ENCODE assay signal across 17 cellular contexts in the genomic region with DNA sequence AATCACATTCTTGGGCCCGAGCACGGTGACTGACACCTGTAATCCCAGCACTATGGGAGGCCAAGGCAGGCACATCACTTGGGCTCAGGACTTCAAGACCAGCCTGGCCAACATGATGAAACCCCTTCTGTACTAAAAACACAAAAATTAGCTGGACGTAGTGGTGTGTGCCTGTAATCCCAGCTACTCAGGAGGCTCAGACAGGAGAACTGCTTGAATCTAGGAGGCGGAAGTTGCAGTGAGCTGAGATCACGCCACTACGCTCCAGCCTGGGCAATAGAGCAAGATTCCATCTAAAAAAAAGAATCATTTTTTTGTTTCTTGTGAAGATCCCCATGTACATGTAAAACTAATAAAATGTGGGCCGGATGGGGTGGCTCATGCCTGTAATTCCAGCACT. TPM values are rescaled to one million over a fixed set of nuclear protein-coding genes. Genes with fewer than 3 reads are reported as not detected.
DNase-seq lines count a peak whose midpoint lies in the region; ATAC-seq and TF ChIP-seq lines count a peak whose summit lies in the region.
"Had no signal": no experiment of that assay in that cellular context is flagged by ENCODE, and none has a peak within 500 bp of the region (broad histone marks: within the 10 kb centered on the region; RNA-seq: fewer than 3 reads in every experiment).

No MANE protein-coding gene starts in this region.

- no peaks in the 10 kb centered on the region for H3K79me2 ChIP-seq in HCT116 (ENCODE audit: insufficient read depth, low read length)
- H3K79me2 ChIP-seq in hepatocyte = no peaks in the 10 kb centered on the region

- 84% methylated on average over 7 of the region's 7 CpGs for WGBS in hepatocyte (ENCODE audit: low lambda C conversion rate, missing lambda C conversion rate)
- 97% methylated on average over 7 of the region's 7 CpGs for WGBS in suprapubic skin

- H3K27ac Mint-ChIP-seq in activated T-cell treated with anti-CD3 and anti-CD28 coated beads, Interleukin-2, amount 50 U/mL, for 24 hours = peak overlapping the region; percentile 11
- peak overlapping the region; percentile 95 for H3K27ac Mint-ChIP-seq in progenitor cell of endocrine pancreas

- RAD21 ChIA-PET in HCT116 (lab: Charles Lee; ENCODE audit: low non-redundant PET in 1 of 2, low total read pairs in 2 of 2, uncharacterized antibody in 2 of 2, unreplicated experiment in 2 of 2) = no interaction called here

- intact Hi-C loops in HCT116 (cut with micrococcal nuclease) = loop anchor here (5.0 kb wide), 1 partner anchor 55 kb away; a partner anchor contains a TSS

- no peak for TF ChIP-seq EP300 in suprapubic skin (IDR thresholded peaks at IDR 0.05)

- H3K27me3 ChIP-seq in HCT116 (ENCODE audit: insufficient read depth, low read length) = no peaks in the 10 kb centered on the region
- no peaks in the 10 kb centered on the region for H3K27me3 ChIP-seq in hepatocyte
- H3K27me3 ChIP-seq in suprapubic skin = no peaks in the 10 kb centered on the region
- H3K27me3 ChIP-seq: dorsolateral prefrontal cortex had no signal

- peaks cover 44% of the 10 kb centered on the region for H3K4me1 Mint-ChIP-seq in activated T-cell treated with anti-CD3 and anti-CD28 coated beads, Interleukin-2, amount 50 U/mL, for 24 hours (ENCODE audit: low read depth)
- peaks cover 30% of the 10 kb centered on the region for H3K4me1 Mint-ChIP-seq in progenitor cell of endocrine pancreas (ENCODE audit: low read depth)

- TF ChIP-seq POLR2A in HCT116 (IDR thresholded peaks at IDR 0.05; ENCODE audit: borderline replicate concordance, extremely low read depth, insufficient read depth, insufficient read length) = no peak
- no peak for TF ChIP-seq POLR2A in suprapubic skin (IDR thresholded peaks at IDR 0.05)

- no peak overlapping the region for H2AFZ ChIP-seq in HCT116 (ENCODE audit: low read depth, low read length, poor library complexity, severe bottlenecking)
- no peak overlapping the region for H2AFZ ChIP-seq in hepatocyte

- H3K9me3 ChIP-seq in HCT116 (ENCODE audit: control insufficient read depth in 1 of 2, insufficient read depth in 1 of 2, low read depth in 1 of 2, low read length in 2 of 2) = no peaks in the 10 kb centered on the region
- H3K9me3 ChIP-seq in hepatocyte (ENCODE audit: low read depth) = no peaks in the 10 kb centered on the region
- H3K9me3 ChIP-seq in suprapubic skin = no peaks in the 10 kb centered on the region

- no peaks in the 10 kb centered on the region for H3K36me3 ChIP-seq in HCT116 (ENCODE audit: control insufficient read depth in 1 of 2, insufficient read depth in 2 of 2, low read length in 2 of 2)
- H3K36me3 ChIP-seq in hepatocyte (replicated peaks; ENCODE audit: insufficient read depth, low read depth) = no peaks in the 10 kb centered on the region
- H3K36me3 ChIP-seq in suprapubic skin = no peaks in the 10 kb centered on the region

- H3K4me1 ChIP-seq in HCT116 (ENCODE audit: control insufficient read depth in 1 of 2, insufficient read depth in 2 of 2, low read length in 2 of 2) (peaks cover 21 to 38% of the 10 kb centered on the region in 2 experiments), hepatocyte (ENCODE audit: insufficient read depth) (peaks cover 11% of the 10 kb centered on the region), suprapubic skin (peaks cover 3% of the 10 kb centered on the region)

- peaks cover 9% of the 10 kb centered on the region for H3K36me3 Mint-ChIP-seq in activated T-cell treated with anti-CD3 and anti-CD28 coated beads, Interleukin-2, amount 50 U/mL, for 24 hours (ENCODE audit: low read depth)
- peaks cover 1% of the 10 kb centered on the region for H3K36me3 Mint-ChIP-seq in progenitor cell of endocrine pancreas (ENCODE audit: insufficient read depth)

- ATAC-seq in HCT116 (no peak), GM21529 (IDR thresholded peaks at IDR 0.05; ENCODE audit: unreplicated experiment) (no peak)

- H3K4me3 Mint-ChIP-seq in activated T-cell treated with anti-CD3 and anti-CD28 coated beads, Interleukin-2, amount 50 U/mL, for 24 hours = no peak overlapping the region
- peak overlapping the region; percentile 49 for H3K4me3 Mint-ChIP-seq in progenitor cell of endocrine pancreas (ENCODE audit: low read depth)

- H3K4me3 ChIP-seq in HCT116 (replicated peaks in 1 of 2; ENCODE audit: low read depth in 1 of 2, low read length in 2 of 2) (no peak overlapping the region), hepatocyte (no peak overlapping the region), suprapubic skin (no peak overlapping the region)
- H3K4me3 ChIP-seq: dorsolateral prefrontal cortex had no signal

- H3K27ac ChIP-seq in HCT116 (ENCODE audit: low read depth, low read length) (no peak overlapping the region), hepatocyte (peak overlapping the region; percentile 72), suprapubic skin (no peak overlapping the region)
- H3K27ac ChIP-seq: dorsolateral prefrontal cortex, RWPE1 had no signal

- POLR2A ChIA-PET in HCT116 (lab: Charles Lee) = no interaction called here

- H3K27me3 Mint-ChIP-seq in activated T-cell treated with anti-CD3 and anti-CD28 coated beads, Interleukin-2, amount 50 U/mL, for 24 hours = no peaks in the 10 kb centered on the region
- no peaks in the 10 kb centered on the region for H3K27me3 Mint-ChIP-seq in progenitor cell of endocrine pancreas

- TF ChIP-seq RAD21 in HCT116 (IDR thresholded peaks at IDR 0.05; ENCODE audit: low read depth) = no peak

- TF ChIP-seq CTCF in HCT116 (IDR thresholded peaks at IDR 0.05 in 2 of 3, conservative IDR thresholded peaks at IDR 0.05 in 1 of 3; ENCODE audit: borderline replicate concordance in 1 of 3, insufficient read depth in 1 of 3, low read depth in 2 of 3, low read length in 2 of 3) (no peak), hepatocyte (IDR thresholded peaks at IDR 0.05; ENCODE audit: poor library complexity) (no peak), progenitor cell of endocrine pancreas (IDR thresholded peaks at IDR 0.05; ENCODE audit: unreplicated experiment) (no peak), suprapubic skin (IDR thresholded peaks at IDR 0.05) (no peak)

- H4K20me1 ChIP-seq in HCT116 (ENCODE audit: insufficient read depth) (no peaks in the 10 kb centered on the region), hepatocyte (ENCODE audit: insufficient read depth, poor library complexity, severe bottlenecking) (no peaks in the 10 kb centered on the region)

- H3K4me2 ChIP-seq in HCT116 (ENCODE audit: low read length) (peak overlapping the region; percentile 19; the same call in 1 of the 2 replicates), hepatocyte (no peak overlapping the region)

- CTCF ChIA-PET in HCT116 (lab: Charles Lee) = no interaction called here

- H3K9me2 ChIP-seq in HCT116 (ENCODE audit: insufficient read depth) (no peaks in the 10 kb centered on the region), hepatocyte (replicated peaks; ENCODE audit: insufficient read depth) (no peaks in the 10 kb centered on the region)

- DNase-seq in activated T-cell treated with anti-CD3 and anti-CD28 coated beads, Interleukin-2, amount 50 U/mL, for 24 hours = no peak
- no peak for DNase-seq in activated T-cell treated with anti-CD3 and anti-CD28 coated beads for 4 hours
- no peak for DNase-seq in HCT116 (ENCODE audit: low read depth, low spot score)
- DNase-seq in hepatocyte (ENCODE audit: low spot score) = no peak
- no peak for DNase-seq in progenitor cell of endocrine pancreas (ENCODE audit: low spot score, unreplicated experiment)
- DNase-seq in islet precursor cell = no peak
- DNase-seq in suprapubic skin (ENCODE audit: low spot score in 2 of 2) = no peak
- DNase-seq: activated CD4-positive, alpha-beta T cell treated with anti-CD3 and anti-CD28 coated beads for 1 hour; activated CD8-positive, alpha-beta memory T cell treated with anti-CD3 and anti-CD28 coated beads, Interleukin-2, amount 50 U/mL, for 48 hours; activated naive CD4-positive, alpha-beta T cell; amygdala; C1 segment of cervical spinal cord; caudate nucleus; dorsolateral prefrontal cortex; NCI-H524 had no signal

- H3K9ac ChIP-seq in HCT116 (ENCODE audit: low read length) = no peak overlapping the region

- BruUV-seq in HCT116 (replicated peaks; lab: Mats Ljungman, UMichigan) = no TSS peak

- peaks cover 3% of the 10 kb centered on the region for H3K9me3 Mint-ChIP-seq in activated T-cell treated with anti-CD3 and anti-CD28 coated beads, Interleukin-2, amount 50 U/mL, for 24 hours
- H3K9me3 Mint-ChIP-seq in progenitor cell of endocrine pancreas (ENCODE audit: low read depth) = peaks cover under 1% of the 10 kb centered on the region

TF ChIP-seq in HCT116, 20 proteins besides CTCF, POLR2A, EP300 and RAD21 (continues in another document):
- TF ChIP-seq SP1 (IDR thresholded peaks at IDR 0.05; ENCODE audit: low read depth) = no peak
- TF ChIP-seq, protein P1, sequence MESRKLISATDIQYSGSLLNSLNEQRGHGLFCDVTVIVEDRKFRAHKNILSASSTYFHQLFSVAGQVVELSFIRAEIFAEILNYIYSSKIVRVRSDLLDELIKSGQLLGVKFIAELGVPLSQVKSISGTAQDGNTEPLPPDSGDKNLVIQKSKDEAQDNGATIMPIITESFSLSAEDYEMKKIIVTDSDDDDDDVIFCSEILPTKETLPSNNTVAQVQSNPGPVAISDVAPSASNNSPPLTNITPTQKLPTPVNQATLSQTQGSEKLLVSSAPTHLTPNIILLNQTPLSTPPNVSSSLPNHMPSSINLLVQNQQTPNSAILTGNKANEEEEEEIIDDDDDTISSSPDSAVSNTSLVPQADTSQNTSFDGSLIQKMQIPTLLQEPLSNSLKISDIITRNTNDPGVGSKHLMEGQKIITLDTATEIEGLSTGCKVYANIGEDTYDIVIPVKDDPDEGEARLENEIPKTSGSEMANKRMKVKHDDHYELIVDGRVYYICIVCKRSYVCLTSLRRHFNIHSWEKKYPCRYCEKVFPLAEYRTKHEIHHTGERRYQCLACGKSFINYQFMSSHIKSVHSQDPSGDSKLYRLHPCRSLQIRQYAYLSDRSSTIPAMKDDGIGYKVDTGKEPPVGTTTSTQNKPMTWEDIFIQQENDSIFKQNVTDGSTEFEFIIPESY (IDR thresholded peaks at IDR 0.05; ENCODE audit: extremely low read depth, insufficient replicate concordance, low read length) = no peak
- TF ChIP-seq, protein P2, sequence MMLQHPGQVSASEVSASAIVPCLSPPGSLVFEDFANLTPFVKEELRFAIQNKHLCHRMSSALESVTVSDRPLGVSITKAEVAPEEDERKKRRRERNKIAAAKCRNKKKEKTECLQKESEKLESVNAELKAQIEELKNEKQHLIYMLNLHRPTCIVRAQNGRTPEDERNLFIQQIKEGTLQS (IDR thresholded peaks at IDR 0.05) = no peak
- no peak for TF ChIP-seq CEBPB (IDR thresholded peaks at IDR 0.05; ENCODE audit: low read depth)
- no peak for TF ChIP-seq YY1 (IDR thresholded peaks at IDR 0.05; ENCODE audit: extremely low read depth, insufficient replicate concordance, low read depth, low read length)
- TF ChIP-seq ELF1 (IDR thresholded peaks at IDR 0.05; ENCODE audit: borderline replicate concordance, low read depth) = no peak
- no peak for TF ChIP-seq ZNF274 (IDR thresholded peaks at IDR 0.05; ENCODE audit: low read depth, low read length)
- no peak for TF ChIP-seq ZFX (IDR thresholded peaks at IDR 0.05)

RNA-seq across cellular contexts. Expression of a gene that starts 53.1 kb away (rescaled TPM):
- total RNA-seq in HCT116 (2021; ENCODE audit: unreplicated experiment) (7.4 TPM), hepatocyte (54.5 and 68.7 TPM in 2 replicates), progenitor cell of endocrine pancreas (80.7 and 83.0 TPM in 2 replicates), suprapubic skin (10 to 100 TPM in 2 of 4 donors, 1 to 10 TPM in 2; 2.8 to 22.6 (median 10.1) TPM)
- polyA plus RNA-seq in HCT116 (2012) = 5.9 and 7.6 TPM in 2 replicates
- 49.1 and 58.3 TPM in 2 replicates for polyA plus RNA-seq in hepatocyte
